ENCODE assay signal across 11 cellular contexts in genomic region chr11:2077061-2077802, GRCh38.
DNase-seq lines count a peak whose midpoint lies in the region; ATAC-seq and TF ChIP-seq lines count a peak whose summit lies in the region.
"Had no signal": no experiment of that assay in that cellular context is flagged by ENCODE, and none has a peak within 500 bp of the region (broad histone marks: within the 10 kb centered on the region; RNA-seq: fewer than 3 reads in every experiment).

No MANE protein-coding gene starts in this region.

- peak; percentile 94 for ATAC-seq in activated naive CD8-positive, alpha-beta T cell treated with anti-CD3 and anti-CD28 coated beads, Interleukin-2, amount 50 U/mL, for 24 hours
- ATAC-seq in left lobe of liver (peak; percentile 26), WTC11 (no peak)

- no peaks in the 10 kb centered on the region for H3K9me3 Mint-ChIP-seq in activated naive CD8-positive, alpha-beta T cell treated with anti-CD3 and anti-CD28 coated beads, Interleukin-2, amount 50 U/mL, for 24 hours
- peaks cover 4% of the 10 kb centered on the region; the same call in 1 of the 2 replicates for H3K9me3 Mint-ChIP-seq in WTC11

- H3K27me3 Mint-ChIP-seq in activated naive CD8-positive, alpha-beta T cell treated with anti-CD3 and anti-CD28 coated beads, Interleukin-2, amount 50 U/mL, for 24 hours: peaks cover 41% of the 10 kb centered on the region
- peaks cover 25% of the 10 kb centered on the region for H3K27me3 Mint-ChIP-seq in WTC11 (ENCODE audit: low read depth)

- H3K27me3 ChIP-seq in H7 (ENCODE audit: control insufficient read depth, insufficient read depth, low read length): peaks cover 2% of the 10 kb centered on the region
- H3K27me3 ChIP-seq: SJCRH30 had no signal

- no peaks in the 10 kb centered on the region for H3K36me3 ChIP-seq in H7 (replicated peaks; ENCODE audit: control insufficient read depth, insufficient read depth, low read length)
- H3K36me3 ChIP-seq: SJCRH30 had no signal

- DNase-seq in M059J (ENCODE audit: low read depth) (peak; percentile 92), left lobe of liver (ENCODE audit: low spot score) (no peak), WTC11 (ENCODE audit: low spot score) (no peak), DMS 273 (lab: John Stamatoyannopoulos, UW; ENCODE audit: unreplicated experiment) (no peak), H7 (no peak), ureter (ENCODE audit: low spot score) (no peak)
- no peak for DNase-seq in activated naive CD8-positive, alpha-beta T cell treated with anti-CD3 and anti-CD28 coated beads, Interleukin-2, amount 50 U/mL, for 24 hours
- DNase-seq: mesendoderm, SJCRH30 had no signal

- H3K27ac Mint-ChIP-seq in activated naive CD8-positive, alpha-beta T cell treated with anti-CD3 and anti-CD28 coated beads, Interleukin-2, amount 50 U/mL, for 24 hours: peak overlapping the region; percentile 81
- no peak overlapping the region for H3K27ac Mint-ChIP-seq in WTC11

- peak overlapping the region; percentile 41 for H3K27ac ChIP-seq in C4-2B
- H3K27ac ChIP-seq: KMS-11, SJCRH30 had no signal

- no peak for TF ChIP-seq CTCF in C4-2B (conservative IDR thresholded peaks at IDR 0.05)
- TF ChIP-seq CTCF in WTC11 (IDR thresholded peaks at IDR 0.05): no peak

- no peak overlapping the region for H3K4me3 ChIP-seq in H7 (ENCODE audit: insufficient read depth, low read depth, low read length)
- H3K4me3 ChIP-seq: SJCRH30 had no signal

- CTCF ChIA-PET in WTC11 (lab: Charles Lee): no interaction called here

- peak overlapping the region; percentile 34 for H3K4me3 Mint-ChIP-seq in activated naive CD8-positive, alpha-beta T cell treated with anti-CD3 and anti-CD28 coated beads, Interleukin-2, amount 50 U/mL, for 24 hours
- no peak overlapping the region for H3K4me3 Mint-ChIP-seq in WTC11

- POLR2A ChIA-PET in WTC11 (lab: Charles Lee): interaction anchor here (0.6 to 0.7 kb wide), 2 partner anchors 74 to 928 kb away, joined by 4 read pairs; no protein-coding TSS in a partner anchor

- H3K36me3 Mint-ChIP-seq in activated naive CD8-positive, alpha-beta T cell treated with anti-CD3 and anti-CD28 coated beads, Interleukin-2, amount 50 U/mL, for 24 hours (ENCODE audit: low read depth): no peaks in the 10 kb centered on the region
- H3K36me3 Mint-ChIP-seq in WTC11: peaks cover 1% of the 10 kb centered on the region

- H3K4me1 Mint-ChIP-seq in activated naive CD8-positive, alpha-beta T cell treated with anti-CD3 and anti-CD28 coated beads, Interleukin-2, amount 50 U/mL, for 24 hours: peaks cover 30% of the 10 kb centered on the region
- peaks cover 7% of the 10 kb centered on the region for H3K4me1 Mint-ChIP-seq in WTC11

TF ChIP-seq in WTC11, 78 proteins besides CTCF, POLR2A, EP300 and RAD21:
- no peak for TF ChIP-seq NFE2L1 (CRISPR knock-in tag; IDR thresholded peaks at IDR 0.05)
